In the genomic region with DNA sequence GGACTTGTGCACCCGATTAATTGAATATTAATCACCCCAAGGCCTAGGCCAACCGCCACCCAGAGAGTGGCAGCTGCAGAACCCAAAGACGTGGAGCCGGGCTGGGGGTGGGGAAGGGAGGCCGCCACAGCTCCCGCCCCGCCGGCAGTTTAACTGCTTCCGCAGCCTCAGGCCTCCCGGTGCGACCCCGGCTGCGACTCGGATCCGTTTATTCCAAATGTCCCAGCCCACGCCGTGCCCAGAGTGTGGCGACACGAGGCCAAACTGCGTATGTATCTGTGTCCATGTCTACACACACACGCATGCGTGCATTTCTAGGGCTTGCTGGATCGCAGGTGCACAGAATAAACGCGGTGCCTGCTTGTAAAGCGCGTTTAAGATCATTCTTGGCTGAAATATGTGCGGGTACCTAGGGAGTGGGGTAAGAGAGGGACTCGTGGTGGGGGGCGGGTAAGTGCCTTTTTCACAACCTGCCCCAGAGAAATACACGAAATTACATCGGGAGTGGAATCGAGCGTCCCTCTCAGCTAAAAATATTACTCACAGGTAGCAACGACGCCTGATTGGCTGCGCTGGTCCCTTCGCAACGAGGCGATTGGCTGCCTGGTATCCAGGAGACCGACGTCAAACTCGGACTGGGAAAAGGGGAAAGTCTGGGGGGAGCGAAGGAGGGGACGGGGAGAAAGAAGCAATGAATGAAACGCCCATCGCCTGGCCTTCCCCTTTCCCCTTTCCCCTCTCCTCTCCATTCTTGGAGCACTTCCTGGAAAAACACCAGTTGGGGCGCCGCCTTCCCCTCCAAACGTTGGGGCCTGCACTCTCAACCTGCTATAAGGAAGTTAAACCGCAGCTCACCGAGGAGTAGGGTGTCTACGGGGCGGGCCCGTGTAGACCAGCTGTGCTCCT, we compare ENCODE assay signal across 1 cellular context.
TF ChIP-seq lines count a peak whose summit lies in the region.

No MANE protein-coding gene starts in this region.

TF ChIP-seq in GM12878, 131 proteins besides CTCF, POLR2A, EP300 and RAD21 (continued from another document and continues in another):
- TF ChIP-seq, protein P1, sequence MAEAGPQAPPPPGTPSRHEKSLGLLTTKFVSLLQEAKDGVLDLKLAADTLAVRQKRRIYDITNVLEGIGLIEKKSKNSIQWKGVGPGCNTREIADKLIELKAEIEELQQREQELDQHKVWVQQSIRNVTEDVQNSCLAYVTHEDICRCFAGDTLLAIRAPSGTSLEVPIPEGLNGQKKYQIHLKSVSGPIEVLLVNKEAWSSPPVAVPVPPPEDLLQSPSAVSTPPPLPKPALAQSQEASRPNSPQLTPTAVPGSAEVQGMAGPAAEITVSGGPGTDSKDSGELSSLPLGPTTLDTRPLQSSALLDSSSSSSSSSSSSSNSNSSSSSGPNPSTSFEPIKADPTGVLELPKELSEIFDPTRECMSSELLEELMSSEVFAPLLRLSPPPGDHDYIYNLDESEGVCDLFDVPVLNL (IDR thresholded peaks at IDR 0.05; ENCODE audit: low read depth, low read length), result no peak
- TF ChIP-seq ZBED1 (IDR thresholded peaks at IDR 0.05; ENCODE audit: borderline replicate concordance), result peak; percentile 31; the same call in 1 of the 2 replicates
- no peak for TF ChIP-seq EGR1 (IDR thresholded peaks at IDR 0.05; ENCODE audit: borderline replicate concordance in 1 of 2, low read depth in 2 of 2, low read length in 2 of 2)
- TF ChIP-seq HDAC2 (IDR thresholded peaks at IDR 0.05), result no peak
- TF ChIP-seq YBX1 (IDR thresholded peaks at IDR 0.05), result no peak
- peak; percentile 52 for TF ChIP-seq MEF2B (IDR thresholded peaks at IDR 0.05; ENCODE audit: partially characterized antibody, poor library complexity, severe bottlenecking)
- peak; percentile 80 for TF ChIP-seq CBFB (IDR thresholded peaks at IDR 0.05; ENCODE audit: low read depth)
- peak; percentile 87 for TF ChIP-seq CREB1 (IDR thresholded peaks at IDR 0.05; ENCODE audit: low read depth)
- no peak for TF ChIP-seq TCF7 (IDR thresholded peaks at IDR 0.05; ENCODE audit: borderline replicate concordance)
- TF ChIP-seq NFXL1 (IDR thresholded peaks at IDR 0.05; ENCODE audit: borderline replicate concordance), result no peak
- TF ChIP-seq, protein P2, sequence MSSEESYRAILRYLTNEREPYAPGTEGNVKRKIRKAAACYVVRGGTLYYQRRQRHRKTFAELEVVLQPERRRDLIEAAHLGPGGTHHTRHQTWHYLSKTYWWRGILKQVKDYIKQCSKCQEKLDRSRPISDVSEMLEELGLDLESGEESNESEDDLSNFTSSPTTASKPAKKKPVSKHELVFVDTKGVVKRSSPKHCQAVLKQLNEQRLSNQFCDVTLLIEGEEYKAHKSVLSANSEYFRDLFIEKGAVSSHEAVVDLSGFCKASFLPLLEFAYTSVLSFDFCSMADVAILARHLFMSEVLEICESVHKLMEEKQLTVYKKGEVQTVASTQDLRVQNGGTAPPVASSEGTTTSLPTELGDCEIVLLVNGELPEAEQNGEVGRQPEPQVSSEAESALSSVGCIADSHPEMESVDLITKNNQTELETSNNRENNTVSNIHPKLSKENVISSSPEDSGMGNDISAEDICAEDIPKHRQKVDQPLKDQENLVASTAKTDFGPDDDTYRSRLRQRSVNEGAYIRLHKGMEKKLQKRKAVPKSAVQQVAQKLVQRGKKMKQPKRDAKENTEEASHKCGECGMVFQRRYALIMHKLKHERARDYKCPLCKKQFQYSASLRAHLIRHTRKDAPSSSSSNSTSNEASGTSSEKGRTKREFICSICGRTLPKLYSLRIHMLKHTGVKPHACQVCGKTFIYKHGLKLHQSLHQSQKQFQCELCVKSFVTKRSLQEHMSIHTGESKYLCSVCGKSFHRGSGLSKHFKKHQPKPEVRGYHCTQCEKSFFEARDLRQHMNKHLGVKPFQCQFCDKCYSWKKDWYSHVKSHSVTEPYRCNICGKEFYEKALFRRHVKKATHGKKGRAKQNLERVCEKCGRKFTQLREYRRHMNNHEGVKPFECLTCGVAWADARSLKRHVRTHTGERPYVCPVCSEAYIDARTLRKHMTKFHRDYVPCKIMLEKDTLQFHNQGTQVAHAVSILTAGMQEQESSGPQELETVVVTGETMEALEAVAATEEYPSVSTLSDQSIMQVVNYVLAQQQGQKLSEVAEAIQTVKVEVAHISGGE (CRISPR knock-in tag; IDR thresholded peaks at IDR 0.05), result no peak
- TF ChIP-seq, protein P3, sequence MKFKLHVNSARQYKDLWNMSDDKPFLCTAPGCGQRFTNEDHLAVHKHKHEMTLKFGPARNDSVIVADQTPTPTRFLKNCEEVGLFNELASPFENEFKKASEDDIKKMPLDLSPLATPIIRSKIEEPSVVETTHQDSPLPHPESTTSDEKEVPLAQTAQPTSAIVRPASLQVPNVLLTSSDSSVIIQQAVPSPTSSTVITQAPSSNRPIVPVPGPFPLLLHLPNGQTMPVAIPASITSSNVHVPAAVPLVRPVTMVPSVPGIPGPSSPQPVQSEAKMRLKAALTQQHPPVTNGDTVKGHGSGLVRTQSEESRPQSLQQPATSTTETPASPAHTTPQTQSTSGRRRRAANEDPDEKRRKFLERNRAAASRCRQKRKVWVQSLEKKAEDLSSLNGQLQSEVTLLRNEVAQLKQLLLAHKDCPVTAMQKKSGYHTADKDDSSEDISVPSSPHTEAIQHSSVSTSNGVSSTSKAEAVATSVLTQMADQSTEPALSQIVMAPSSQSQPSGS (IDR thresholded peaks at IDR 0.05; ENCODE audit: low read length), result no peak
- no peak for TF ChIP-seq JUNB (IDR thresholded peaks at IDR 0.05)
- no peak for TF ChIP-seq GABPA (IDR thresholded peaks at IDR 0.05; ENCODE audit: low read depth)
- TF ChIP-seq, protein P4, sequence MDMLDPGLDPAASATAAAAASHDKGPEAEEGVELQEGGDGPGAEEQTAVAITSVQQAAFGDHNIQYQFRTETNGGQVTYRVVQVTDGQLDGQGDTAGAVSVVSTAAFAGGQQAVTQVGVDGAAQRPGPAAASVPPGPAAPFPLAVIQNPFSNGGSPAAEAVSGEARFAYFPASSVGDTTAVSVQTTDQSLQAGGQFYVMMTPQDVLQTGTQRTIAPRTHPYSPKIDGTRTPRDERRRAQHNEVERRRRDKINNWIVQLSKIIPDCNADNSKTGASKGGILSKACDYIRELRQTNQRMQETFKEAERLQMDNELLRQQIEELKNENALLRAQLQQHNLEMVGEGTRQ (IDR thresholded peaks at IDR 0.05; ENCODE audit: borderline replicate concordance, low read depth, low read length), result no peak
- TF ChIP-seq ETV6 (conservative IDR thresholded peaks at IDR 0.05 in 1 of 2, IDR thresholded peaks at IDR 0.05 in 1 of 2; ENCODE audit: borderline replicate concordance in 1 of 2, low read depth in 1 of 2), result no peak
- TF ChIP-seq GATAD2B (conservative IDR thresholded peaks at IDR 0.05; ENCODE audit: low read depth), result peak; percentile 95
- TF ChIP-seq SUZ12 (IDR thresholded peaks at IDR 0.05; ENCODE audit: unreplicated experiment), result no peak
- 0 out of 2 replicates have a peak, but pooled peaks have one; percentile 10 for TF ChIP-seq IRF4 (IDR thresholded peaks at IDR 0.05; ENCODE audit: low read depth, low read length)
- TF ChIP-seq, protein P5, sequence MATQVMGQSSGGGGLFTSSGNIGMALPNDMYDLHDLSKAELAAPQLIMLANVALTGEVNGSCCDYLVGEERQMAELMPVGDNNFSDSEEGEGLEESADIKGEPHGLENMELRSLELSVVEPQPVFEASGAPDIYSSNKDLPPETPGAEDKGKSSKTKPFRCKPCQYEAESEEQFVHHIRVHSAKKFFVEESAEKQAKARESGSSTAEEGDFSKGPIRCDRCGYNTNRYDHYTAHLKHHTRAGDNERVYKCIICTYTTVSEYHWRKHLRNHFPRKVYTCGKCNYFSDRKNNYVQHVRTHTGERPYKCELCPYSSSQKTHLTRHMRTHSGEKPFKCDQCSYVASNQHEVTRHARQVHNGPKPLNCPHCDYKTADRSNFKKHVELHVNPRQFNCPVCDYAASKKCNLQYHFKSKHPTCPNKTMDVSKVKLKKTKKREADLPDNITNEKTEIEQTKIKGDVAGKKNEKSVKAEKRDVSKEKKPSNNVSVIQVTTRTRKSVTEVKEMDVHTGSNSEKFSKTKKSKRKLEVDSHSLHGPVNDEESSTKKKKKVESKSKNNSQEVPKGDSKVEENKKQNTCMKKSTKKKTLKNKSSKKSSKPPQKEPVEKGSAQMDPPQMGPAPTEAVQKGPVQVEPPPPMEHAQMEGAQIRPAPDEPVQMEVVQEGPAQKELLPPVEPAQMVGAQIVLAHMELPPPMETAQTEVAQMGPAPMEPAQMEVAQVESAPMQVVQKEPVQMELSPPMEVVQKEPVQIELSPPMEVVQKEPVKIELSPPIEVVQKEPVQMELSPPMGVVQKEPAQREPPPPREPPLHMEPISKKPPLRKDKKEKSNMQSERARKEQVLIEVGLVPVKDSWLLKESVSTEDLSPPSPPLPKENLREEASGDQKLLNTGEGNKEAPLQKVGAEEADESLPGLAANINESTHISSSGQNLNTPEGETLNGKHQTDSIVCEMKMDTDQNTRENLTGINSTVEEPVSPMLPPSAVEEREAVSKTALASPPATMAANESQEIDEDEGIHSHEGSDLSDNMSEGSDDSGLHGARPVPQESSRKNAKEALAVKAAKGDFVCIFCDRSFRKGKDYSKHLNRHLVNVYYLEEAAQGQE (IDR thresholded peaks at IDR 0.05; ENCODE audit: low read depth, low read length), result no peak
- peak; percentile 70 for TF ChIP-seq PML (IDR thresholded peaks at IDR 0.05; ENCODE audit: low read length)
- TF ChIP-seq NFYA (IDR thresholded peaks at IDR 0.05; ENCODE audit: borderline replicate concordance, low read depth, low read length), result peak; percentile 63; the same call in 1 of the 2 replicates
- TF ChIP-seq STAT1 (conservative IDR thresholded peaks at IDR 0.05), result no peak
- TF ChIP-seq, protein P6, sequence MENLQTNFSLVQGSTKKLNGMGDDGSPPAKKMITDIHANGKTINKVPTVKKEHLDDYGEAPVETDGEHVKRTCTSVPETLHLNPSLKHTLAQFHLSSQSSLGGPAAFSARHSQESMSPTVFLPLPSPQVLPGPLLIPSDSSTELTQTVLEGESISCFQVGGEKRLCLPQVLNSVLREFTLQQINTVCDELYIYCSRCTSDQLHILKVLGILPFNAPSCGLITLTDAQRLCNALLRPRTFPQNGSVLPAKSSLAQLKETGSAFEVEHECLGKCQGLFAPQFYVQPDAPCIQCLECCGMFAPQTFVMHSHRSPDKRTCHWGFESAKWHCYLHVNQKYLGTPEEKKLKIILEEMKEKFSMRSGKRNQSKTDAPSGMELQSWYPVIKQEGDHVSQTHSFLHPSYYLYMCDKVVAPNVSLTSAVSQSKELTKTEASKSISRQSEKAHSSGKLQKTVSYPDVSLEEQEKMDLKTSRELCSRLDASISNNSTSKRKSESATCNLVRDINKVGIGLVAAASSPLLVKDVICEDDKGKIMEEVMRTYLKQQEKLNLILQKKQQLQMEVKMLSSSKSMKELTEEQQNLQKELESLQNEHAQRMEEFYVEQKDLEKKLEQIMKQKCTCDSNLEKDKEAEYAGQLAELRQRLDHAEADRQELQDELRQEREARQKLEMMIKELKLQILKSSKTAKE (IDR thresholded peaks at IDR 0.05; ENCODE audit: low read depth, poor library complexity, severe bottlenecking), result no peak
- no peak for TF ChIP-seq CEBPB (IDR thresholded peaks at IDR 0.05; ENCODE audit: borderline replicate concordance in 1 of 2, low read depth in 2 of 2, low read length in 2 of 2)
- TF ChIP-seq KAT2A (conservative IDR thresholded peaks at IDR 0.05; ENCODE audit: control insufficient read depth, low read depth, low read length), result no peak
- peak; percentile 23; the same call in 1 of the 2 replicates for TF ChIP-seq SPI1 (IDR thresholded peaks at IDR 0.05; ENCODE audit: borderline replicate concordance, insufficient read depth, low read depth, low read length)
- no peak for TF ChIP-seq JUND (IDR thresholded peaks at IDR 0.05; ENCODE audit: low read depth, low read length)
- TF ChIP-seq, protein P7, sequence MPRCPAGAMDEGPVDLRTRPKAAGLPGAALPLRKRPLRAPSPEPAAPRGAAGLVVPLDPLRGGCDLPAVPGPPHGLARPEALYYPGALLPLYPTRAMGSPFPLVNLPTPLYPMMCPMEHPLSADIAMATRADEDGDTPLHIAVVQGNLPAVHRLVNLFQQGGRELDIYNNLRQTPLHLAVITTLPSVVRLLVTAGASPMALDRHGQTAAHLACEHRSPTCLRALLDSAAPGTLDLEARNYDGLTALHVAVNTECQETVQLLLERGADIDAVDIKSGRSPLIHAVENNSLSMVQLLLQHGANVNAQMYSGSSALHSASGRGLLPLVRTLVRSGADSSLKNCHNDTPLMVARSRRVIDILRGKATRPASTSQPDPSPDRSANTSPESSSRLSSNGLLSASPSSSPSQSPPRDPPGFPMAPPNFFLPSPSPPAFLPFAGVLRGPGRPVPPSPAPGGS (IDR thresholded peaks at IDR 0.05; ENCODE audit: borderline replicate concordance, insufficient read depth, low read depth, low read length, poor library complexity, severe bottlenecking), result no peak
- TF ChIP-seq ZNF217 (IDR thresholded peaks at IDR 0.05), result 0 out of 2 replicates have a peak, but pooled peaks have one; percentile 12
- TF ChIP-seq EED (IDR thresholded peaks at IDR 0.05; ENCODE audit: low read depth), result peak; percentile 95
- TF ChIP-seq POU2F2 (IDR thresholded peaks at IDR 0.05; ENCODE audit: borderline replicate concordance, low read depth, low read length), result 0 out of 3 replicates have a peak, but pooled peaks have one; percentile 54
- TF ChIP-seq SREBF2 (IDR thresholded peaks at IDR 0.05; ENCODE audit: low read length), result no peak
- TF ChIP-seq HCFC1 (IDR thresholded peaks at IDR 0.05; ENCODE audit: low read length), result peak; percentile 6; the same call in 1 of the 2 replicates
- TF ChIP-seq, protein P8, sequence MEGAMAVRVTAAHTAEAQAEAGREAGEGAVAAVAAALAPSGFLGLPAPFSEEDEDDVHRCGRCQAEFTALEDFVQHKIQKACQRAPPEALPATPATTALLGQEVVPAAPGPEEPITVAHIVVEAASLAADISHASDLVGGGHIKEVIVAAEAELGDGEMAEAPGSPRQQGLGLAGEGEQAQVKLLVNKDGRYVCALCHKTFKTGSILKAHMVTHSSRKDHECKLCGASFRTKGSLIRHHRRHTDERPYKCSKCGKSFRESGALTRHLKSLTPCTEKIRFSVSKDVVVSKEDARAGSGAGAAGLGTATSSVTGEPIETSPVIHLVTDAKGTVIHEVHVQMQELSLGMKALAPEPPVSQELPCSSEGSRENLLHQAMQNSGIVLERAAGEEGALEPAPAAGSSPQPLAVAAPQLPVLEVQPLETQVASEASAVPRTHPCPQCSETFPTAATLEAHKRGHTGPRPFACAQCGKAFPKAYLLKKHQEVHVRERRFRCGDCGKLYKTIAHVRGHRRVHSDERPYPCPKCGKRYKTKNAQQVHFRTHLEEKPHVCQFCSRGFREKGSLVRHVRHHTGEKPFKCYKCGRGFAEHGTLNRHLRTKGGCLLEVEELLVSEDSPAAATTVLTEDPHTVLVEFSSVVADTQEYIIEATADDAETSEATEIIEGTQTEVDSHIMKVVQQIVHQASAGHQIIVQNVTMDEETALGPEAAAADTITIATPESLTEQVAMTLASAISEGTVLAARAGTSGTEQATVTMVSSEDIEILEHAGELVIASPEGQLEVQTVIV (IDR thresholded peaks at IDR 0.05; ENCODE audit: borderline replicate concordance, partially characterized antibody), result peak; percentile 60
- TF ChIP-seq RAD51 (IDR thresholded peaks at IDR 0.05), result no peak
- peak; percentile 79 for TF ChIP-seq POLR2AphosphoS5 (IDR thresholded peaks at IDR 0.05; ENCODE audit: low read length)
- TF ChIP-seq, protein P9, sequence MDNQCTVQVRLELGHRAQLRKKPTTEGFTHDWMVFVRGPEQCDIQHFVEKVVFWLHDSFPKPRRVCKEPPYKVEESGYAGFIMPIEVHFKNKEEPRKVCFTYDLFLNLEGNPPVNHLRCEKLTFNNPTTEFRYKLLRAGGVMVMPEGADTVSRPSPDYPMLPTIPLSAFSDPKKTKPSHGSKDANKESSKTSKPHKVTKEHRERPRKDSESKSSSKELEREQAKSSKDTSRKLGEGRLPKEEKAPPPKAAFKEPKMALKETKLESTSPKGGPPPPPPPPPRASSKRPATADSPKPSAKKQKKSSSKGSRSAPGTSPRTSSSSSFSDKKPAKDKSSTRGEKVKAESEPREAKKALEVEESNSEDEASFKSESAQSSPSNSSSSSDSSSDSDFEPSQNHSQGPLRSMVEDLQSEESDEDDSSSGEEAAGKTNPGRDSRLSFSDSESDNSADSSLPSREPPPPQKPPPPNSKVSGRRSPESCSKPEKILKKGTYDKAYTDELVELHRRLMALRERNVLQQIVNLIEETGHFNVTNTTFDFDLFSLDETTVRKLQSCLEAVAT (IDR thresholded peaks at IDR 0.05), result peak; percentile 67
